In the genomic region with DNA sequence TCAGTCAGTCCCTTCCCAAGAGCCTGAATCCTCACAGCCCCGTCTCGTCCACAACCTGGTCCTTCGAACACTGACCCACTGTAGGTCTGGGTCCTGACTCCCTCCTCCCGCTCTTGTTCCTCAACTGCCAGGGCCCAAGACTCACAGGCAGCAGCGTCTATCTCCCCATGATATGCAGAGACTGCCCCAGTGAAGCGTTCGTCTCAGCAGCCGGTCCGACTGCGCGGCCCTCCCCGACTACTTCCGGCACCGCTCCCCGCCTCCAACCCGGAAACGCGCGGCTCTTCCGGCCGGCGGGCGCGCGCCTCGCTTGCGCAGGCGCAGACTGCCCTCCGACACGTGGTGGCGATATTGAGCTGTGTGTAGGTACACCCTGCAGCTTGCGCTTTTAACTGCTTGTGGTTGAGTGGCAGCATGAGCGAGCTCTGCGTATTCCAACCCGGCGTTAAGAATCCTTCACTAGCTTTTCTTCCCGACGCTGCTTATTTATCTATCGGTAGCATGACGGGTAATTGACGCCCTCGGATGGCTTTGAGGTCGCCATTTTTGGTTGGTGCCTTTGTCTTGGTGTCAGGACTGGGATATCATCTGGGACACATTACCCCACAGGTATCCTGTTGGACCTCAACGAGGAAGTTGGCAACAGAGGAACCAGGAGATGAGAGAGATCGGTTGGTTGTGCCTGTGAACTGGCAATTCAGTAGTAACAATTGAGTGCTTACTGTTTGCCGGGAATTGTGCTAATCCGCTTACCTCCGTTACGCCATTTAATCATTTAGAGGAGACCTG, we compare ENCODE assay signal across 8 cellular contexts. TPM values are rescaled to one million over a fixed set of nuclear protein-coding genes. Genes with fewer than 3 reads are reported as not detected.
DNase-seq lines count a peak whose midpoint lies in the region; ATAC-seq and TF ChIP-seq lines count a peak whose summit lies in the region.

A gene with protein sequence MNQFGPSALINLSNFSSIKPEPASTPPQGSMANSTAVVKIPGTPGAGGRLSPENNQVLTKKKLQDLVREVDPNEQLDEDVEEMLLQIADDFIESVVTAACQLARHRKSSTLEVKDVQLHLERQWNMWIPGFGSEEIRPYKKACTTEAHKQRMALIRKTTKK (minus strand): TSS at position 221 of the 789 bp plus-strand sequence. CDS start 20,986 bp downstream, outside the sequence.

- peaks cover 28% of the 10 kb centered on the region for H3K4me1 Mint-ChIP-seq in type B pancreatic cell (ENCODE audit: unreplicated experiment)

- H3K27ac ChIP-seq in SU-DHL-6 (ENCODE audit: low read depth, low read length): peak within 1 kb of the TSS; percentile 90
- peak within 1 kb of the TSS; percentile 91 for H3K27ac ChIP-seq in cardiac muscle cell

- H3F3A ChIP-seq in SU-DHL-6 (ENCODE audit: insufficient read depth): peaks cover 21% of the 10 kb centered on the region

- peaks cover 35% of the 10 kb centered on the region for H3K79me2 ChIP-seq in SU-DHL-6 (ENCODE audit: insufficient read depth, low read length)

- H3K9me2 ChIP-seq in SU-DHL-6 (replicated peaks; ENCODE audit: insufficient read depth, low read length): no peaks in the 10 kb centered on the region

- H3K27me3 ChIP-seq in SU-DHL-6 (ENCODE audit: low read length): no peaks in the 10 kb centered on the region
- no peaks in the 10 kb centered on the region for H3K27me3 ChIP-seq in cardiac muscle cell

- peak; percentile 87 for ATAC-seq in HG02678 (IDR thresholded peaks at IDR 0.05; ENCODE audit: unreplicated experiment)

- H3K36me3 Mint-ChIP-seq in type B pancreatic cell: no peaks in the 10 kb centered on the region

- H3K4me3 ChIP-seq in SU-DHL-6 (ENCODE audit: insufficient read depth, low read length, poor library complexity, severe bottlenecking): peak within 1 kb of the TSS; percentile 74
- peak within 1 kb of the TSS; percentile 90 for H3K4me3 ChIP-seq in cardiac muscle cell

- no peaks in the 10 kb centered on the region for H3K36me3 ChIP-seq in SU-DHL-6 (ENCODE audit: low read length)
- H3K36me3 ChIP-seq in cardiac muscle cell: no peaks in the 10 kb centered on the region

- peak within 1 kb of the TSS; percentile 100 for H3K4me3 Mint-ChIP-seq in type B pancreatic cell

- H2AFZ ChIP-seq in SU-DHL-6 (ENCODE audit: low read depth, low read length, severe bottlenecking): peak within 1 kb of the TSS; percentile 73

- DNase-seq in NCI-H128 (lab: John Stamatoyannopoulos, UW; ENCODE audit: unreplicated experiment) (peak; percentile 95), cardiac muscle cell (ENCODE audit: low read depth in 1 of 2, low spot score in 1 of 2) (peak; percentile 95 to 97), pons (ENCODE audit: low spot score) (peak; percentile 96), type B pancreatic cell (ENCODE audit: extremely low spot score, unreplicated experiment) (peak; percentile 90)
- DNase-seq in activated naive CD8-positive, alpha-beta T cell treated with anti-CD3 and anti-CD28 coated beads, Interleukin-2, amount 50 U/mL, for 16 hours (ENCODE audit: low read depth, low spot score): peak; percentile 84

- H3K27me3 Mint-ChIP-seq in type B pancreatic cell: no peaks in the 10 kb centered on the region

- TF ChIP-seq CTCF in GM12872 (IDR thresholded peaks at IDR 0.05; ENCODE audit: insufficient read depth, low read depth, low read length) (peak; percentile 57), SU-DHL-6 (IDR thresholded peaks at IDR 0.05; ENCODE audit: insufficient read depth, low read length, poor library complexity, severe bottlenecking) (peak; percentile 30), cardiac muscle cell (IDR thresholded peaks at IDR 0.05; ENCODE audit: low read depth, low read length) (peak; percentile 44), type B pancreatic cell (conservative IDR thresholded peaks at IDR 0.05) (peak; percentile 28)

- peak within 1 kb of the TSS; percentile 97 for H3K27ac Mint-ChIP-seq in type B pancreatic cell

- H3K9me3 Mint-ChIP-seq in type B pancreatic cell: no peaks in the 10 kb centered on the region

- H4K20me1 ChIP-seq in SU-DHL-6 (ENCODE audit: low read depth, low read length): no peaks in the 10 kb centered on the region

- H3K9me3 ChIP-seq in SU-DHL-6 (ENCODE audit: insufficient read depth, low read length) (no peaks in the 10 kb centered on the region), cardiac muscle cell (ENCODE audit: low read depth) (no peaks in the 10 kb centered on the region)

- peak within 1 kb of the TSS; percentile 89 for H3K4me2 ChIP-seq in SU-DHL-6 (ENCODE audit: low read depth, low read length, poor library complexity, severe bottlenecking)

- H3K4me1 ChIP-seq in cardiac muscle cell (ENCODE audit: low read depth): peaks cover 18% of the 10 kb centered on the region

- peak within 1 kb of the TSS; percentile 96 for H3K9ac ChIP-seq in SU-DHL-6 (ENCODE audit: low read length)

RNA-seq across cellular contexts. Expression of the gene that starts here (rescaled TPM):
- total RNA-seq in cardiac muscle cell: 32.4 and 40.3 TPM in 2 replicates
- polyA plus RNA-seq in cardiac muscle cell: 44.2 and 51.9 TPM in 2 replicates
- 16.2 and 20.8 TPM in 2 replicates for total RNA-seq in type B pancreatic cell (ENCODE audit: low replicate concordance)

Comparison
In these comparisons a context has a peak if more than half of its experiments do, and no peak if none do; other contexts are left out.
1. Peak in every context shown above with its lines: DNase-seq, ATAC-seq, H3K4me3 ChIP-seq and H3K27ac ChIP-seq.